In the genomic region with DNA sequence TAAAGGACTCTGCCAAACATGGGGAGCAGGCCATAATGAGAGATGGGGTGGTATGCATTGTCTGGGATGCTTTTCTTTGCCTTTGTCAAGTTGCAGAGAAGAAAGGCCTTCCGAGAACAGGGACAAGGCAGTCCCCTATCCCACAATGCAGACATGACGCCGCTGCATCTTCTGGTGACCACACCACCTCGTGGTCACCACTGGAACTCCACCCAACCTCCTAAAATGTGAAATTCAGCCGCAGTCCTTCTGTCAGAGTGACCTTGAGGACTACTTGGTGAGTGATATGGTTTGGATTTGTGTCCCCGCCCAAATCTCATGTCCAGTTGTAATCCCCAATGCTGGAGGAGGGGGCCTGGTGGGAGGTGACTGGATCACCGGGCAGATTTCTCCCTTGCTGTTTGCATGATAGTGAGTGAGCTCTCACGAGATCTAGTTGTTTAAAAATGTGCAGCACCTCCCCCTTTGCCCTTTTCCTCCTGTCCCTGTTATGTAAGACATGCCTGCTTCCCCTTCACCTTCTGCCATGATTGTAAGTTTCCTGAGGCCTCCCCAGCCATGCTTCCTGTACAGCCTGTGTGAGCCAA, we compare ENCODE assay signal across 1 cellular context.
TF ChIP-seq lines count a peak whose summit lies in the region.

No MANE protein-coding gene starts in this region.

TF ChIP-seq in HepG2, 621 proteins besides CTCF, POLR2A, EP300 and RAD21:
- peak; percentile 73 for TF ChIP-seq SMC3 (IDR thresholded peaks at IDR 0.05; ENCODE audit: low read length)
- no peak for TF ChIP-seq LCORL (IDR thresholded peaks at IDR 0.05)
- TF ChIP-seq LCORL (CRISPR knock-in tag; IDR thresholded peaks at IDR 0.05), result 0 out of 2 replicates have a peak, but pooled peaks have one; percentile 18
- TF ChIP-seq STAG1 (CRISPR knock-in tag; IDR thresholded peaks at IDR 0.05), result peak; percentile 56
- peak; percentile 45 for TF ChIP-seq XRCC5 (optimal IDR thresholded peaks at IDR 0.05; ENCODE audit: low read length)
- peak; percentile 18 for TF ChIP-seq TEAD3 (CRISPR knock-in tag; optimal IDR thresholded peaks at IDR 0.05; ENCODE audit: borderline replicate concordance)
- peak; percentile 37; the same call in 1 of the 2 replicates for TF ChIP-seq ZMYM4 (CRISPR knock-in tag; IDR thresholded peaks at IDR 0.05)
- TF ChIP-seq, protein P1, sequence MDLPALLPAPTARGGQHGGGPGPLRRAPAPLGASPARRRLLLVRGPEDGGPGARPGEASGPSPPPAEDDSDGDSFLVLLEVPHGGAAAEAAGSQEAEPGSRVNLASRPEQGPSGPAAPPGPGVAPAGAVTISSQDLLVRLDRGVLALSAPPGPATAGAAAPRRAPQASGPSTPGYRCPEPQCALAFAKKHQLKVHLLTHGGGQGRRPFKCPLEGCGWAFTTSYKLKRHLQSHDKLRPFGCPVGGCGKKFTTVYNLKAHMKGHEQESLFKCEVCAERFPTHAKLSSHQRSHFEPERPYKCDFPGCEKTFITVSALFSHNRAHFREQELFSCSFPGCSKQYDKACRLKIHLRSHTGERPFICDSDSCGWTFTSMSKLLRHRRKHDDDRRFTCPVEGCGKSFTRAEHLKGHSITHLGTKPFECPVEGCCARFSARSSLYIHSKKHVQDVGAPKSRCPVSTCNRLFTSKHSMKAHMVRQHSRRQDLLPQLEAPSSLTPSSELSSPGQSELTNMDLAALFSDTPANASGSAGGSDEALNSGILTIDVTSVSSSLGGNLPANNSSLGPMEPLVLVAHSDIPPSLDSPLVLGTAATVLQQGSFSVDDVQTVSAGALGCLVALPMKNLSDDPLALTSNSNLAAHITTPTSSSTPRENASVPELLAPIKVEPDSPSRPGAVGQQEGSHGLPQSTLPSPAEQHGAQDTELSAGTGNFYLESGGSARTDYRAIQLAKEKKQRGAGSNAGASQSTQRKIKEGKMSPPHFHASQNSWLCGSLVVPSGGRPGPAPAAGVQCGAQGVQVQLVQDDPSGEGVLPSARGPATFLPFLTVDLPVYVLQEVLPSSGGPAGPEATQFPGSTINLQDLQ (CRISPR knock-in tag; IDR thresholded peaks at IDR 0.05), result no peak
- TF ChIP-seq, protein P2, sequence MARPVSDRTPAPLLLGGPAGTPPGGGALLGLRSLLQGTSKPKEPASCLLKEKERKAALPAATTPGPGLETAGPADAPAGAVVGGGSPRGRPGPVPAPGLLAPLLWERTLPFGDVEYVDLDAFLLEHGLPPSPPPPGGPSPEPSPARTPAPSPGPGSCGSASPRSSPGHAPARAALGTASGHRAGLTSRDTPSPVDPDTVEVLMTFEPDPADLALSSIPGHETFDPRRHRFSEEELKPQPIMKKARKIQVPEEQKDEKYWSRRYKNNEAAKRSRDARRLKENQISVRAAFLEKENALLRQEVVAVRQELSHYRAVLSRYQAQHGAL (CRISPR knock-in tag; IDR thresholded peaks at IDR 0.05; ENCODE audit: not compliant biosample characterization), result no peak
- TF ChIP-seq, protein P3, sequence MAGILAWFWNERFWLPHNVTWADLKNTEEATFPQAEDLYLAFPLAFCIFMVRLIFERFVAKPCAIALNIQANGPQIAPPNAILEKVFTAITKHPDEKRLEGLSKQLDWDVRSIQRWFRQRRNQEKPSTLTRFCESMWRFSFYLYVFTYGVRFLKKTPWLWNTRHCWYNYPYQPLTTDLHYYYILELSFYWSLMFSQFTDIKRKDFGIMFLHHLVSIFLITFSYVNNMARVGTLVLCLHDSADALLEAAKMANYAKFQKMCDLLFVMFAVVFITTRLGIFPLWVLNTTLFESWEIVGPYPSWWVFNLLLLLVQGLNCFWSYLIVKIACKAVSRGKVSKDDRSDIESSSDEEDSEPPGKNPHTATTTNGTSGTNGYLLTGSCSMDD (CRISPR knock-in tag; IDR thresholded peaks at IDR 0.05), result no peak
- TF ChIP-seq, protein P4, sequence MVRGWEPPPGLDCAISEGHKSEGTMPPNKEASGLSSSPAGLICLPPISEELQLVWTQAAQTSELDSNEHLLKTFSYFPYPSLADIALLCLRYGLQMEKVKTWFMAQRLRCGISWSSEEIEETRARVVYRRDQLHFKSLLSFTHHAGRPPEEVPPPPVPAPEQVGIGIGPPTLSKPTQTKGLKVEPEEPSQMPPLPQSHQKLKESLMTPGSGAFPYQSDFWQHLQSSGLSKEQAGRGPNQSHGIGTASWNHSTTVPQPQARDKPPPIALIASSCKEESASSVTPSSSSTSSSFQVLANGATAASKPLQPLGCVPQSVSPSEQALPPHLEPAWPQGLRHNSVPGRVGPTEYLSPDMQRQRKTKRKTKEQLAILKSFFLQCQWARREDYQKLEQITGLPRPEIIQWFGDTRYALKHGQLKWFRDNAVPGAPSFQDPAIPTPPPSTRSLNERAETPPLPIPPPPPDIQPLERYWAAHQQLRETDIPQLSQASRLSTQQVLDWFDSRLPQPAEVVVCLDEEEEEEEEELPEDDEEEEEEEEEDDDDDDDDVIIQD (CRISPR knock-in tag; IDR thresholded peaks at IDR 0.05; ENCODE audit: low read depth), result 0 out of 2 replicates have a peak, but pooled peaks have one; percentile 19
- TF ChIP-seq SALL1 (CRISPR knock-in tag; IDR thresholded peaks at IDR 0.05), result 0 out of 2 replicates have a peak, but pooled peaks have one; percentile 9
- TF ChIP-seq KLF13 (CRISPR knock-in tag; IDR thresholded peaks at IDR 0.05), result no peak
- TF ChIP-seq, protein P5, sequence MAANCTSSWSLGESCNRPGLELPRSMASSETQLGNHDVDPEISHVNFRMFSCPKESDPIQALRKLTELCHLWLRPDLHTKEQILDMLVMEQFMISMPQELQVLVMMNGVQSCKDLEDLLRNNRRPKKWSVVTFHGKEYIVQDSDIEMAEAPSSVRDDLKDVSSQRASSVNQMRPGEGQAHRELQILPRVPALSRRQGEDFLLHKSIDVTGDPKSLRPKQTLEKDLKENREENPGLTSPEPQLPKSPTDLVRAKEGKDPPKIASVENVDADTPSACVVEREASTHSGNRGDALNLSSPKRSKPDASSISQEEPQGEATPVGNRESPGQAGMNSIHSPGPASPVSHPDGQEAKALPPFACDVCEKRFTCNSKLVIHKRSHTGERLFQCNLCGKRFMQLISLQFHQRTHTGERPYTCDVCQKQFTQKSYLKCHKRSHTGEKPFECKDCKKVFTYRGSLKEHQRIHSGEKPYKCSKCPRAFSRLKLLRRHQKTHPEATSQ (CRISPR knock-in tag; IDR thresholded peaks at IDR 0.05; ENCODE audit: borderline replicate concordance), result peak; percentile 71; the same call in 1 of the 2 replicates
- 0 out of 2 replicates have a peak, but pooled peaks have one; percentile 23 for TF ChIP-seq REPIN1 (CRISPR knock-in tag; IDR thresholded peaks at IDR 0.05; ENCODE audit: borderline replicate concordance, low read depth)
- TF ChIP-seq, protein P6, sequence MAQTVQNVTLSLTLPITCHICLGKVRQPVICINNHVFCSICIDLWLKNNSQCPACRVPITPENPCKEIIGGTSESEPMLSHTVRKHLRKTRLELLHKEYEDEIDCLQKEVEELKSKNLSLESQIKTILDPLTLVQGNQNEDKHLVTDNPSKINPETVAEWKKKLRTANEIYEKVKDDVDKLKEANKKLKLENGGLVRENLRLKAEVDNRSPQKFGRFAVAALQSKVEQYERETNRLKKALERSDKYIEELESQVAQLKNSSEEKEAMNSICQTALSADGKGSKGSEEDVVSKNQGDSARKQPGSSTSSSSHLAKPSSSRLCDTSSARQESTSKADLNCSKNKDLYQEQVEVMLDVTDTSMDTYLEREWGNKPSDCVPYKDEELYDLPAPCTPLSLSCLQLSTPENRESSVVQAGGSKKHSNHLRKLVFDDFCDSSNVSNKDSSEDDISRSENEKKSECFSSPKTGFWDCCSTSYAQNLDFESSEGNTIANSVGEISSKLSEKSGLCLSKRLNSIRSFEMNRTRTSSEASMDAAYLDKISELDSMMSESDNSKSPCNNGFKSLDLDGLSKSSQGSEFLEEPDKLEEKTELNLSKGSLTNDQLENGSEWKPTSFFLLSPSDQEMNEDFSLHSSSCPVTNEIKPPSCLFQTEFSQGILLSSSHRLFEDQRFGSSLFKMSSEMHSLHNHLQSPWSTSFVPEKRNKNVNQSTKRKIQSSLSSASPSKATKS (CRISPR knock-in tag; IDR thresholded peaks at IDR 0.05), result no peak
